ENCODE assay signal across 9 cellular contexts in the genomic region with DNA sequence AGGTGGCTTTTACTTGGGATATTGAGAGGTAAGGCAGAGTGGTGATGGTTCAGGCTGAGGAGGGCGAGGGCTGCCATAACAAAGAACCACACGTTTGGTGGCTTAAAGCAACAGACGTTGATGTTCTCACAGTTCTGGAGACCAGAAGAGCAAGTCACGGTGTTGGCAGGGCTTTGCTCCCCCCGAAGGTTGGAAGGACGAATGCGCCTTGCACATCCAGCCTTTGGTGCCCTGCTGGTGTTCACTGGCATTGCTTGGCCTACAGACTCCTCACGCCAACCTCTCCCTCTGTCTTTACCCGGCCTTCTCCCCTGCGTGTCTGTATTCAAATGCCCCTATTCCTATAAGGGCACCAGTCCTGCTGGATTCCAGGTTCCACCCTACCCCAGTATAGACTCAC.
A peak's percentile ranks its signal among the peaks of the same experiment; 100 is the strongest.
DNase-seq lines count a peak whose midpoint lies in the region; ATAC-seq and TF ChIP-seq lines count a peak whose summit lies in the region.
"Had no signal": no experiment of that assay in that cellular context is flagged by ENCODE, and none has a peak within 500 bp of the region (broad histone marks: within the 10 kb centered on the region; RNA-seq: fewer than 3 reads in every experiment).

No MANE protein-coding gene starts in this region.

- no peaks in the 10 kb centered on the region for H3K36me3 ChIP-seq in left ventricle myocardium inferior
- no peaks in the 10 kb centered on the region for H3K36me3 ChIP-seq in right atrium auricular region
- no peaks in the 10 kb centered on the region for H3K36me3 ChIP-seq in upper lobe of right lung

- no peak overlapping the region for H3K27ac ChIP-seq in left ventricle myocardium inferior (replicated peaks)
- no peak overlapping the region for H3K27ac ChIP-seq in right atrium auricular region
- no peak overlapping the region for H3K27ac ChIP-seq in upper lobe of right lung

- no peaks in the 10 kb centered on the region for H3K4me1 Mint-ChIP-seq in activated T-cell treated with anti-CD3 and anti-CD28 coated beads, Interleukin-2, amount 50 U/mL, for 24 hours (ENCODE audit: low read depth)

- H3K27ac Mint-ChIP-seq in activated T-cell treated with anti-CD3 and anti-CD28 coated beads, Interleukin-2, amount 50 U/mL, for 24 hours: no peak overlapping the region

- no peak for DNase-seq in left ventricle myocardium inferior
- DNase-seq in right atrium auricular region (ENCODE audit: low spot score): no peak
- peak; percentile 7 for DNase-seq in NCI-H2196 treated with DMSO at 0.1 percent for 48 hours (lab: John Stamatoyannopoulos, UW; ENCODE audit: unreplicated experiment)
- no peak for DNase-seq in epithelial cell of proximal tubule (ENCODE audit: low read depth)
- no peak for DNase-seq in upper lobe of right lung
- DNase-seq in cortex of kidney (lab: John Stamatoyannopoulos, UW): no peak
- DNase-seq in activated T-cell treated with anti-CD3 and anti-CD28 coated beads, Interleukin-2, amount 50 U/mL, for 24 hours: no peak
- no peak for DNase-seq in SK-N-DZ (ENCODE audit: low spot score)
- DNase-seq: activated CD4-positive, CD25-positive, alpha-beta regulatory T cell treated with anti-CD3 and anti-CD28 coated beads, Interleukin-2, amount 50 U/mL, for 72 hours had no signal

- H3K4me3 ChIP-seq in left ventricle myocardium inferior (no peak overlapping the region), right atrium auricular region (no peak overlapping the region), epithelial cell of proximal tubule (ENCODE audit: low read depth, low read length) (no peak overlapping the region), upper lobe of right lung (no peak overlapping the region)

- H3K9me3 ChIP-seq in left ventricle myocardium inferior (replicated peaks): no peaks in the 10 kb centered on the region
- no peaks in the 10 kb centered on the region for H3K9me3 ChIP-seq in right atrium auricular region
- no peaks in the 10 kb centered on the region for H3K9me3 ChIP-seq in upper lobe of right lung

- no peaks in the 10 kb centered on the region for H3K36me3 Mint-ChIP-seq in activated T-cell treated with anti-CD3 and anti-CD28 coated beads, Interleukin-2, amount 50 U/mL, for 24 hours (ENCODE audit: low read depth)

- H3K27me3 Mint-ChIP-seq in activated T-cell treated with anti-CD3 and anti-CD28 coated beads, Interleukin-2, amount 50 U/mL, for 24 hours: no peaks in the 10 kb centered on the region

- H3K9me3 Mint-ChIP-seq in activated T-cell treated with anti-CD3 and anti-CD28 coated beads, Interleukin-2, amount 50 U/mL, for 24 hours: no peaks in the 10 kb centered on the region

- ATAC-seq in upper lobe of right lung: no peak

- H3K4me3 Mint-ChIP-seq in activated T-cell treated with anti-CD3 and anti-CD28 coated beads, Interleukin-2, amount 50 U/mL, for 24 hours: no peak overlapping the region

- TF ChIP-seq CTCF in left ventricle myocardium inferior (IDR thresholded peaks at IDR 0.05; ENCODE audit: borderline replicate concordance) (peak; percentile 27), right atrium auricular region (IDR thresholded peaks at IDR 0.05) (no peak), epithelial cell of proximal tubule (conservative IDR thresholded peaks at IDR 0.05; ENCODE audit: low read depth, low read length) (peak; percentile 63), upper lobe of right lung (IDR thresholded peaks at IDR 0.05) (peak; percentile 8)

- peaks cover 28% of the 10 kb centered on the region for H3K27me3 ChIP-seq in left ventricle myocardium inferior (ENCODE audit: low read depth)
- H3K27me3 ChIP-seq in right atrium auricular region: no peaks in the 10 kb centered on the region
- no peaks in the 10 kb centered on the region for H3K27me3 ChIP-seq in upper lobe of right lung

- H3K4me1 ChIP-seq in left ventricle myocardium inferior (no peaks in the 10 kb centered on the region), right atrium auricular region (no peaks in the 10 kb centered on the region), upper lobe of right lung (no peaks in the 10 kb centered on the region)

- intact Hi-C loops in left ventricle myocardium inferior (cut with micrococcal nuclease): no loop called here
- intact Hi-C loops in upper lobe of right lung (cut with DNase I): no loop called here

Comparison
In these comparisons a context has a peak if more than half of its experiments do, and no peak if none do; other contexts are left out.
1. CTCF ChIP-seq: peak in left ventricle myocardium inferior (single experiment), epithelial cell of proximal tubule (single experiment) and upper lobe of right lung (single experiment); none in right atrium auricular region (0 of 2).